Comparison of ENCODE assay signal across 14 cellular contexts in the genomic region with DNA sequence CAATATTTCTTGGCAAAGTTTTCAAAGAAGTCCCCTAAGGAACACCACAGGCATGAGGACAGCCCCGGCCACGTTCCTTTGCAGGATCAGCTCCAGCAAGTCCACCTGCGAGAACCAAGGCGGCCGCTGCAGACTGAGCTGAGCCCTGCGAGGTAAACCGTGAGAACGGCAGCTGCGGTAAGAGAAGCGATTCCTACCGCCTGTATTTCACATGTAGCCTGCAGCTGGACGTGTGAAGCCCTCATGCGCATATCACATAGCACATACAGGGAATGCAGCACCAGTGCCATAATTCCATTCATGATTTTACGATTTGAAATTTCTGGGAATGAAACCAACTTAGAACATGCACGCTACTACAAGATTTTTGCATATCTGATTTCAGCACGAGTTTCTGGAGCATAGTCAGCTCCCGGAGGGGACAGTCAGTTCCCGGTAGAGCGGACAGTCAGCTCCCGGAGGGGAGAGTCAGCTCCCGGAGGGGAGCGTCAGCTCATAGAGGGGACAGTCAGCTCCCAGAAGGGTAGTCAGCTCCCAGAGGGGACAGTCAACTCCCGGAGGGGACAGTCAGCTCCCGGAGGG. TPM values are rescaled to one million over a fixed set of nuclear protein-coding genes. Genes with fewer than 3 reads are reported as not detected.
DNase-seq lines count a peak whose midpoint lies in the region; ATAC-seq and TF ChIP-seq lines count a peak whose summit lies in the region.
"Had no signal": no experiment of that assay in that cellular context is flagged by ENCODE, and none has a peak within 500 bp of the region (broad histone marks: within the 10 kb centered on the region; RNA-seq: fewer than 3 reads in every experiment).

No MANE protein-coding gene starts in this region.

- no peak overlapping the region for H3K4me3 Mint-ChIP-seq in activated naive CD4-positive, alpha-beta T cell treated with anti-CD3 and anti-CD28 coated beads, Interleukin-2, amount 10 ng/mL, durations not matched to agents 7 days and 5 days
- no peak overlapping the region for H3K4me3 Mint-ChIP-seq in activated B cell treated with CpG ODN at 0.5 μM for 24 hours
- H3K4me3 Mint-ChIP-seq: activated CD4-positive, alpha-beta memory T cell treated with anti-CD3 and anti-CD28 coated beads for 36 hours; memory B cell had no signal

- intact Hi-C loops in activated B cell treated with CpG ODN at 0.5 μM for 24 hours (cut with micrococcal nuclease): no loop called here
- intact Hi-C loops in testis (cut with DNase I; ENCODE audit: low total_unique reads): no loop called here

- H3K4me1 ChIP-seq in testis: no peaks in the 10 kb centered on the region
- H3K4me1 ChIP-seq: SJCRH30 had no signal

- no peak overlapping the region for H3K27ac ChIP-seq in testis
- H3K27ac ChIP-seq: brain microvascular endothelial cell, SJCRH30 had no signal

- H3K36me3 Mint-ChIP-seq in activated naive CD4-positive, alpha-beta T cell treated with anti-CD3 and anti-CD28 coated beads, Interleukin-2, amount 10 ng/mL, durations not matched to agents 7 days and 5 days: no peaks in the 10 kb centered on the region
- H3K36me3 Mint-ChIP-seq in activated naive CD4-positive, alpha-beta T cell treated with anti-CD3 and anti-CD28 coated beads, Interleukin-2, amount 50 U/mL, for 72 hours: no peaks in the 10 kb centered on the region
- H3K36me3 Mint-ChIP-seq in activated B cell treated with CpG ODN at 0.5 μM for 24 hours (ENCODE audit: low read depth): no peaks in the 10 kb centered on the region
- H3K36me3 Mint-ChIP-seq: activated CD4-positive, alpha-beta memory T cell treated with anti-CD3 and anti-CD28 coated beads for 36 hours had no signal

- H3K27me3 Mint-ChIP-seq in activated naive CD4-positive, alpha-beta T cell treated with anti-CD3 and anti-CD28 coated beads, Interleukin-2, amount 10 ng/mL, durations not matched to agents 7 days and 5 days: peaks cover 58% of the 10 kb centered on the region
- H3K27me3 Mint-ChIP-seq in activated B cell treated with CpG ODN at 0.5 μM for 24 hours: peaks cover 10% of the 10 kb centered on the region

- H3K9me3 Mint-ChIP-seq in activated naive CD4-positive, alpha-beta T cell treated with anti-CD3 and anti-CD28 coated beads, Interleukin-2, amount 10 ng/mL, durations not matched to agents 7 days and 5 days: no peaks in the 10 kb centered on the region
- no peaks in the 10 kb centered on the region for H3K9me3 Mint-ChIP-seq in activated naive CD4-positive, alpha-beta T cell treated with anti-CD3 and anti-CD28 coated beads, Interleukin-2, amount 50 U/mL, for 72 hours
- peaks cover 3% of the 10 kb centered on the region for H3K9me3 Mint-ChIP-seq in activated B cell treated with CpG ODN at 0.5 μM for 24 hours
- H3K9me3 Mint-ChIP-seq: activated CD4-positive, alpha-beta memory T cell treated with anti-CD3 and anti-CD28 coated beads for 36 hours had no signal

- no peak for TF ChIP-seq CTCF in activated B cell treated with CpG ODN at 0.5 μM for 24 hours (IDR thresholded peaks at IDR 0.05)
- no peak for TF ChIP-seq CTCF in testis (IDR thresholded peaks at IDR 0.05)

- no peak for TF ChIP-seq POLR2A in testis (IDR thresholded peaks at IDR 0.05)

- 46 to 49% methylated on average over 20 to 24 of the region's 24 CpGs for WGBS in testis, 2 donors

- POLR2A ChIA-PET in activated B cell treated with CpG ODN at 0.5 μM for 24 hours (lab: Charles Lee): no interaction called here

- H3K9me3 ChIP-seq in testis: no peaks in the 10 kb centered on the region
- H3K9me3 ChIP-seq: SJCRH30 had no signal

- in situ Hi-C loops in KBM-7 (cut with MboI; ENCODE audit: low pct_unique_long_range_greater_than_20kb, low sequenced_read_pairs): no loop called here

- no peaks in the 10 kb centered on the region for H3K27me3 ChIP-seq in testis

- H3K36me3 ChIP-seq in testis (ENCODE audit: low read depth, missing control alignments): no peaks in the 10 kb centered on the region
- H3K36me3 ChIP-seq: brain microvascular endothelial cell, SJCRH30 had no signal

- CTCF ChIA-PET in activated naive CD4-positive, alpha-beta T cell treated with anti-CD3 and anti-CD28 coated beads, Interleukin-2, amount 10 ng/mL, durations not matched to agents 7 days and 5 days (lab: Charles Lee): interaction anchor here (0.7 kb wide), 2 partner anchors 12 to 22 kb away, joined by 3 read pairs; no protein-coding TSS in a partner anchor
- CTCF ChIA-PET in activated B cell treated with CpG ODN at 0.5 μM for 24 hours (lab: Charles Lee): no interaction called here

- no peak overlapping the region for H3K4me3 ChIP-seq in testis
- H3K4me3 ChIP-seq: SJCRH30 had no signal

- DNase-seq in activated naive CD4-positive, alpha-beta T cell treated with anti-CD3 and anti-CD28 coated beads, Interleukin-2, amount 10 ng/mL, durations not matched to agents 7 days and 5 days: peak; percentile 20
- no peak for DNase-seq in activated naive CD4-positive, alpha-beta T cell treated with anti-CD3 and anti-CD28 coated beads, Interleukin-2, amount 50 U/mL, for 72 hours (ENCODE audit: low spot score in 2 of 2)
- DNase-seq in activated B cell treated with CpG ODN at 0.5 μM for 24 hours: peak; percentile 4
- DNase-seq in inferior parietal cortex (ENCODE audit: extremely low spot score): peak; percentile 11
- peak; percentile 14 for DNase-seq in testis
- DNase-seq in KBM-7: no peak
- DNase-seq in cerebellum (ENCODE audit: low spot score): no peak
- no peak for DNase-seq in stimulated activated CD4-positive, alpha-beta T cell treated with anti-CD3 and anti-CD28 coated beads, Interleukin-4, amount 100 ng/mL, for 24 hours
- DNase-seq: activated CD4-positive, alpha-beta memory T cell treated with anti-CD3 and anti-CD28 coated beads for 36 hours; brain microvascular endothelial cell; CD4-positive, CD25-positive, alpha-beta regulatory T cell; SJCRH30 had no signal

- no peak for ATAC-seq in activated naive CD4-positive, alpha-beta T cell treated with anti-CD3 and anti-CD28 coated beads, Interleukin-2, amount 50 U/mL, for 72 hours
- no peak for ATAC-seq in activated B cell treated with CpG ODN at 0.5 μM for 24 hours (ENCODE audit: low read depth)
- ATAC-seq: HepG2 had no signal

- H3K4me1 Mint-ChIP-seq in activated naive CD4-positive, alpha-beta T cell treated with anti-CD3 and anti-CD28 coated beads, Interleukin-2, amount 10 ng/mL, durations not matched to agents 7 days and 5 days: peaks cover 11% of the 10 kb centered on the region
- peaks cover 21% of the 10 kb centered on the region for H3K4me1 Mint-ChIP-seq in activated B cell treated with CpG ODN at 0.5 μM for 24 hours

- no peak overlapping the region for H3K27ac Mint-ChIP-seq in activated naive CD4-positive, alpha-beta T cell treated with anti-CD3 and anti-CD28 coated beads, Interleukin-2, amount 10 ng/mL, durations not matched to agents 7 days and 5 days
- no peak overlapping the region for H3K27ac Mint-ChIP-seq in activated naive CD4-positive, alpha-beta T cell treated with anti-CD3 and anti-CD28 coated beads, Interleukin-2, amount 50 U/mL, for 72 hours
- H3K27ac Mint-ChIP-seq in activated B cell treated with CpG ODN at 0.5 μM for 24 hours: no peak overlapping the region
- H3K27ac Mint-ChIP-seq: activated CD4-positive, alpha-beta memory T cell treated with anti-CD3 and anti-CD28 coated beads for 36 hours; memory B cell had no signal

RNA-seq across cellular contexts. Expression of gene FGFRL1, which starts 41.7 kb away (rescaled TPM):
- total RNA-seq in activated naive CD4-positive, alpha-beta T cell treated with anti-CD3 and anti-CD28 coated beads, Interleukin-2, amount 50 U/mL, for 72 hours: 10 to 100 TPM; 10.3 to 27.6 TPM
- 4.2 and 5.6 TPM in 2 replicates for total RNA-seq in activated B cell treated with CpG ODN at 0.5 μM for 24 hours
- total RNA-seq in testis: 10 to 100 TPM; 13.7 to 25.6 TPM
- 14.4 TPM for polyA plus RNA-seq in testis (ENCODE audit: insufficient read depth, low read depth, low replicate concordance)
- 5.3 TPM for total RNA-seq in cerebellum

RNA-seq across cellular contexts. Expression of gene SLC26A1, which starts 60.0 kb away (rescaled TPM):
- total RNA-seq in activated naive CD4-positive, alpha-beta T cell treated with anti-CD3 and anti-CD28 coated beads, Interleukin-2, amount 50 U/mL, for 72 hours: not detected
- total RNA-seq in activated B cell treated with CpG ODN at 0.5 μM for 24 hours (0.15 TPM in 1 of 2 replicates, not detected in the other), testis (1 to 10 TPM in 1 of 2 donors, under 1 TPM in 1; 0.99 to 2.0 TPM), cerebellum (3.0 TPM)
- 0.51 TPM for polyA plus RNA-seq in testis (ENCODE audit: insufficient read depth, low read depth, low replicate concordance)
- total RNA-seq: activated CD4-positive, alpha-beta memory T cell treated with anti-CD3 and anti-CD28 coated beads for 36 hours; SJCRH30 had no signal

Comparison
In these comparisons a context has a peak if more than half of its experiments do, and no peak if none do; other contexts are left out.
1. DNase-seq: peak in activated naive CD4-positive, alpha-beta T cell treated with anti-CD3 and anti-CD28 coated beads, Interleukin-2, amount 10 ng/mL, durations not matched to agents 7 days and 5 days (single experiment), activated B cell treated with CpG ODN at 0.5 μM for 24 hours (single experiment), inferior parietal cortex (single experiment) and testis (single experiment); none in activated naive CD4-positive, alpha-beta T cell treated with anti-CD3 and anti-CD28 coated beads, Interleukin-2, amount 50 U/mL, for 72 hours (0 of 2), KBM-7 (single experiment), cerebellum (single experiment) and stimulated activated CD4-positive, alpha-beta T cell treated with anti-CD3 and anti-CD28 coated beads, Interleukin-4, amount 100 ng/mL, for 24 hours (single experiment).